ENCODE assay signal across 8 cellular contexts in genomic region chr14:102777711-102778615, GRCh38. TPM values are rescaled to one million over a fixed set of nuclear protein-coding genes. Genes with fewer than 3 reads are reported as not detected.
DNase-seq lines count a peak whose midpoint lies in the region; ATAC-seq and TF ChIP-seq lines count a peak whose summit lies in the region.

No MANE protein-coding gene starts in this region.

- intact Hi-C loops in activated CD8-positive, alpha-beta T cell treated with anti-CD3 and anti-CD28 coated beads for 36 hours (cut with micrococcal nuclease), result loop anchor here (5.0 kb wide), 1 partner anchor 39 kb away; no protein-coding TSS in a partner anchor
- intact Hi-C loops in vagina (cut with DNase I), result loop anchor here (5.0 to 10.0 kb wide), 2 partner anchors 137 to 274 kb away; no protein-coding TSS in a partner anchor

- peak; percentile 22 for ATAC-seq in GM19025 (IDR thresholded peaks at IDR 0.05; ENCODE audit: low read depth, unreplicated experiment)
- peak; percentile 26 for ATAC-seq in activated CD8-positive, alpha-beta T cell treated with anti-CD3 and anti-CD28 coated beads for 36 hours
- peak; percentile 1 to 64 for ATAC-seq in natural killer cell treated with Interleukin-12 subunit alpha and Interleukin-12 subunit beta and Interleukin-15 and Interleukin-18, amount 100 ng/mL, for 72 hours
- ATAC-seq in GM21786 (IDR thresholded peaks at IDR 0.05; ENCODE audit: unreplicated experiment), result no peak

- H3K36me3 ChIP-seq in vagina, result no peaks in the 10 kb centered on the region

- POLR2A ChIA-PET in activated CD8-positive, alpha-beta T cell treated with anti-CD3 and anti-CD28 coated beads for 36 hours (lab: Charles Lee), result interaction anchor here (0.6 to 1.0 kb wide), 5 partner anchors 9 to 139 kb away, joined by 3 to 6 read pairs (median 3); no protein-coding TSS in a partner anchor

- no peaks in the 10 kb centered on the region for H3K27me3 ChIP-seq in vagina

- peak overlapping the region; percentile 85 for H3K4me3 Mint-ChIP-seq in activated CD8-positive, alpha-beta T cell treated with anti-CD3 and anti-CD28 coated beads for 36 hours
- H3K4me3 Mint-ChIP-seq in natural killer cell treated with Interleukin-12 subunit alpha and Interleukin-12 subunit beta and Interleukin-15 and Interleukin-18, amount 100 ng/mL, for 72 hours, result peak overlapping the region; percentile 92

- H3K36me3 Mint-ChIP-seq in activated CD8-positive, alpha-beta T cell treated with anti-CD3 and anti-CD28 coated beads for 36 hours (ENCODE audit: low read depth), result peaks cover 28% of the 10 kb centered on the region
- peaks cover 16% of the 10 kb centered on the region for H3K36me3 Mint-ChIP-seq in natural killer cell treated with Interleukin-12 subunit alpha and Interleukin-12 subunit beta and Interleukin-15 and Interleukin-18, amount 100 ng/mL, for 72 hours

- no peak for TF ChIP-seq POLR2A in vagina (IDR thresholded peaks at IDR 0.05)

- CTCF ChIA-PET in activated CD8-positive, alpha-beta T cell treated with anti-CD3 and anti-CD28 coated beads for 36 hours (lab: Charles Lee), result no interaction called here

- no peak for TF ChIP-seq CTCF in activated CD8-positive, alpha-beta T cell treated with anti-CD3 and anti-CD28 coated beads for 36 hours (IDR thresholded peaks at IDR 0.05)
- no peak for TF ChIP-seq CTCF in vagina (IDR thresholded peaks at IDR 0.05)

- no peaks in the 10 kb centered on the region for H3K9me3 ChIP-seq in vagina

- H3K27ac Mint-ChIP-seq in activated CD8-positive, alpha-beta T cell treated with anti-CD3 and anti-CD28 coated beads for 36 hours, result peak overlapping the region; percentile 90
- peak overlapping the region; percentile 80 to 94 for H3K27ac Mint-ChIP-seq in natural killer cell treated with Interleukin-12 subunit alpha and Interleukin-12 subunit beta and Interleukin-15 and Interleukin-18, amount 100 ng/mL, for 72 hours

- no peaks in the 10 kb centered on the region for H3K27me3 Mint-ChIP-seq in activated CD8-positive, alpha-beta T cell treated with anti-CD3 and anti-CD28 coated beads for 36 hours
- H3K27me3 Mint-ChIP-seq in natural killer cell treated with Interleukin-12 subunit alpha and Interleukin-12 subunit beta and Interleukin-15 and Interleukin-18, amount 100 ng/mL, for 72 hours, result no peaks in the 10 kb centered on the region

- no peaks in the 10 kb centered on the region for H3K9me3 Mint-ChIP-seq in activated CD8-positive, alpha-beta T cell treated with anti-CD3 and anti-CD28 coated beads for 36 hours
- H3K9me3 Mint-ChIP-seq in natural killer cell treated with Interleukin-12 subunit alpha and Interleukin-12 subunit beta and Interleukin-15 and Interleukin-18, amount 100 ng/mL, for 72 hours, result no peaks in the 10 kb centered on the region

- DNase-seq in AG20443 (ENCODE audit: low spot score) (peak; percentile 86), HT-29 (ENCODE audit: low spot score) (peak; percentile 10), fibroblast of gingiva (ENCODE audit: low read depth) (peak; percentile 44), vagina (ENCODE audit: extremely low spot score in 2 of 2) (no peak)
- peak; percentile 38 for DNase-seq in activated CD8-positive, alpha-beta T cell treated with anti-CD3 and anti-CD28 coated beads for 36 hours
- no peak for DNase-seq in natural killer cell treated with Interleukin-12 subunit alpha and Interleukin-12 subunit beta and Interleukin-15 and Interleukin-18, amount 100 ng/mL, for 72 hours (ENCODE audit: low spot score)

- H3K4me1 Mint-ChIP-seq in activated CD8-positive, alpha-beta T cell treated with anti-CD3 and anti-CD28 coated beads for 36 hours (ENCODE audit: low read depth), result peaks cover 59% of the 10 kb centered on the region
- peaks cover 33 to 41% of the 10 kb centered on the region in 2 donors for H3K4me1 Mint-ChIP-seq in natural killer cell treated with Interleukin-12 subunit alpha and Interleukin-12 subunit beta and Interleukin-15 and Interleukin-18, amount 100 ng/mL, for 72 hours (ENCODE audit: low read depth in 2 of 2)

- H3K4me3 ChIP-seq in vagina, result peak overlapping the region; percentile 66 to 86

- peak overlapping the region; percentile 92 for H3K27ac ChIP-seq in vagina

- peaks cover 22% of the 10 kb centered on the region for H3K4me1 ChIP-seq in vagina

RNA-seq across cellular contexts. Expression of gene TRAF3, which starts 0.7 kb away (rescaled TPM):
- 8.7 and 13.5 TPM in 2 replicates for total RNA-seq in HT-29 (2014; rRNA removed; shearing (Covaris generic))
- 10 to 100 TPM; 39.1 to 40.2 TPM for total RNA-seq in activated CD8-positive, alpha-beta T cell treated with anti-CD3 and anti-CD28 coated beads for 36 hours
- 10 to 100 TPM; 37.6 to 84.6 TPM for total RNA-seq in natural killer cell treated with Interleukin-12 subunit alpha and Interleukin-12 subunit beta and Interleukin-15 and Interleukin-18, amount 100 ng/mL, for 72 hours
- 14.0 TPM for total RNA-seq in vagina

Comparison
In these comparisons a context has a peak if more than half of its experiments do, and no peak if none do; other contexts are left out.
1. DNase-seq: peak in AG20443 (single experiment), HT-29 (single experiment), activated CD8-positive, alpha-beta T cell treated with anti-CD3 and anti-CD28 coated beads for 36 hours (single experiment) and fibroblast of gingiva (single experiment); none in natural killer cell treated with Interleukin-12 subunit alpha and Interleukin-12 subunit beta and Interleukin-15 and Interleukin-18, amount 100 ng/mL, for 72 hours (single experiment) and vagina (0 of 2).